ENCODE assay signal across 13 cellular contexts in the genomic region with DNA sequence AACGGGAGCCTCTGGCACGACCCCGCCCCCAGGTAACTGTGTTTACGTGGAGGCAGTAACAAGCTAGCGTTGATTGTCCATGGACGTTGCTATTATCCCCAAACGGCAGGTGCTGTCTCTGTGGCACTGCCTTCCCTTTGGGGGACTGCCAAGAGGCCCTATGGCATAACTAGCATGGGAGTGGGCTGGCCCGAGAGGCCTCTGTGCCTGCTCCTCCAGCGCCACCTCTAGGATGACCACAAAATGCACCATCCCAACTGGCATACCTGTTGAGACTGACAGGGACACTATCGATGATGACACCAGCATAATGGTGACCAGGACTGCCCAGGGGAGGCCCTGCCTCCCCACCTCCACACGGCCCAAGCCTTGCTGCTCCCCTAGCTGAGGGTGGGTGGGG.
DNase-seq lines count a peak whose midpoint lies in the region; FAIRE-seq and TF ChIP-seq lines count a peak whose summit lies in the region.
"Had no signal": no experiment of that assay in that cellular context is flagged by ENCODE, and none has a peak within 500 bp of the region (broad histone marks: within the 10 kb centered on the region; RNA-seq: fewer than 3 reads in every experiment).

No MANE protein-coding gene starts in this region.

- peak; percentile 87 for DNase-seq in DMS153 treated with DMSO at 0.1 percent for 48 hours (lab: John Stamatoyannopoulos, UW; ENCODE audit: unreplicated experiment)
- DNase-seq in NCI-H1417 treated with DMSO at 0.1 percent for 48 hours (lab: John Stamatoyannopoulos, UW): peak; percentile 48
- DNase-seq in SHP77 (lab: John Stamatoyannopoulos, UW): peak; percentile 80 to 83
- peak; percentile 15 for DNase-seq in left kidney (ENCODE audit: low read depth, low spot score)
- no peak for DNase-seq in NAMALWA (ENCODE audit: low spot score)
- no peak for DNase-seq in effector CD8-positive, alpha-beta T cell (lab: John Stamatoyannopoulos, UW)
- DNase-seq in H54 (ENCODE audit: insufficient read length, low spot score): no peak
- DNase-seq in stimulated activated naive CD4-positive, alpha-beta T cell (lab: John Stamatoyannopoulos, UW): no peak
- DNase-seq: activated B cell treated with CpG ODN at 0.5 μM for 24 hours; activated gamma-delta T cell treated with Interleukin-2 at 50 U/mL for 16 hours; CD8-positive, alpha-beta memory T cell; cortex of kidney; KBM-7 had no signal

- no peak for FAIRE-seq in H54 (lab: Jason Lieb, UNC)

- TF ChIP-seq POLR2A in H54 (IDR thresholded peaks at IDR 0.05; ENCODE audit: low read depth, low read length): no peak

Comparison
In these comparisons a context has a peak if more than half of its experiments do, and no peak if none do; other contexts are left out.
1. DNase-seq: peak in DMS153 treated with DMSO at 0.1 percent for 48 hours (single experiment), NCI-H1417 treated with DMSO at 0.1 percent for 48 hours (single experiment), SHP77 (2 of 2) and left kidney (single experiment); none in NAMALWA (single experiment), effector CD8-positive, alpha-beta T cell (single experiment), H54 (single experiment) and stimulated activated naive CD4-positive, alpha-beta T cell (0 of 6).